ENCODE assay signal across 16 cellular contexts in genomic region chr1:89999628-90000027, GRCh38.
"Had no signal": no experiment of that assay in that cellular context is flagged by ENCODE, and none has a peak within 500 bp of the region (broad histone marks: within the 10 kb centered on the region; RNA-seq: fewer than 3 reads in every experiment).

No MANE protein-coding gene starts in this region.

- H3K27ac Mint-ChIP-seq: activated CD4-positive, alpha-beta T cell treated with anti-CD3 and anti-CD28 coated beads, Interleukin-2, amount 10 ng/mL, durations not matched to agents 7 days and 5 days; activated naive CD4-positive, alpha-beta T cell treated with anti-CD3 and anti-CD28 coated beads for 36 hours; stimulated activated naive B cell treated with anti-CD40 and anti-IgM and Interleukin-4, amounts not matched to agents 10 μg/mL and 1 μg/mL and 100 μg/mL, for 72 hours; T-helper 2 cell treated with Interferon-gamma antibody and Interleukin-4, amounts not matched to agents 5 μg/mL and 100 μg/mL, for 36 hours had no signal

- DNase-seq: activated CD4-positive, alpha-beta T cell treated with anti-CD3 and anti-CD28 coated beads, Interleukin-2, amount 10 ng/mL, durations not matched to agents 7 days and 5 days; activated CD8-positive, alpha-beta memory T cell treated with anti-CD3 and anti-CD28 coated beads, Interleukin-2, amount 50 U/mL, for 4 hours; activated naive CD4-positive, alpha-beta T cell treated with anti-CD3 and anti-CD28 coated beads for 36 hours; activated T-cell treated with anti-CD3 and anti-CD28 coated beads, Interleukin-2, amount 50 U/mL, for 4 hours; anterior cingulate cortex; colonic mucosa; foreskin keratinocyte; midbrain; occipital lobe; posterior cingulate gyrus; retina; stimulated activated naive B cell treated with anti-CD40 and anti-IgM and Interleukin-4, amounts not matched to agents 10 μg/mL and 1 μg/mL and 100 μg/mL, for 72 hours; thyroid gland had no signal

- H3K9me3 ChIP-seq: colonic mucosa, thyroid gland had no signal

- H3K4me3 Mint-ChIP-seq: activated CD4-positive, alpha-beta T cell treated with anti-CD3 and anti-CD28 coated beads, Interleukin-2, amount 10 ng/mL, durations not matched to agents 7 days and 5 days; activated naive CD4-positive, alpha-beta T cell treated with anti-CD3 and anti-CD28 coated beads for 36 hours; activated T-cell treated with anti-CD3 and anti-CD28 coated beads, Interleukin-2, amount 50 U/mL, for 4 hours; central memory CD8-positive, alpha-beta T cell; stimulated activated naive B cell treated with anti-CD40 and anti-IgM and Interleukin-4, amounts not matched to agents 10 μg/mL and 1 μg/mL and 100 μg/mL, for 72 hours; T-helper 2 cell treated with Interferon-gamma antibody and Interleukin-4, amounts not matched to agents 5 μg/mL and 100 μg/mL, for 36 hours had no signal

- H3K27me3 Mint-ChIP-seq: activated CD4-positive, alpha-beta T cell treated with anti-CD3 and anti-CD28 coated beads, Interleukin-2, amount 10 ng/mL, durations not matched to agents 7 days and 5 days; central memory CD8-positive, alpha-beta T cell; stimulated activated naive B cell treated with anti-CD40 and anti-IgM and Interleukin-4, amounts not matched to agents 10 μg/mL and 1 μg/mL and 100 μg/mL, for 72 hours had no signal

- ATAC-seq: activated CD4-positive, CD25-positive, alpha-beta regulatory T cell treated with anti-CD3 and anti-CD28 coated beads, Interleukin-2, amount 50 U/mL, for 24 hours; activated T-cell treated with anti-CD3 and anti-CD28 coated beads, Interleukin-2, amount 50 U/mL, for 4 hours; foreskin keratinocyte; stimulated activated naive B cell treated with anti-CD40 and anti-IgM and Interleukin-4, amounts not matched to agents 10 μg/mL and 1 μg/mL and 100 μg/mL, for 72 hours had no signal

- H3K36me3 ChIP-seq: colonic mucosa, thyroid gland had no signal

- H3K27me3 ChIP-seq: colonic mucosa, foreskin keratinocyte, thyroid gland had no signal

- H3K27ac ChIP-seq: colonic mucosa, foreskin keratinocyte, thyroid gland had no signal

- H3K4me3 ChIP-seq: colonic mucosa, thyroid gland had no signal
